Comparison of ENCODE assay signal across 8 cellular contexts in the genomic region with DNA sequence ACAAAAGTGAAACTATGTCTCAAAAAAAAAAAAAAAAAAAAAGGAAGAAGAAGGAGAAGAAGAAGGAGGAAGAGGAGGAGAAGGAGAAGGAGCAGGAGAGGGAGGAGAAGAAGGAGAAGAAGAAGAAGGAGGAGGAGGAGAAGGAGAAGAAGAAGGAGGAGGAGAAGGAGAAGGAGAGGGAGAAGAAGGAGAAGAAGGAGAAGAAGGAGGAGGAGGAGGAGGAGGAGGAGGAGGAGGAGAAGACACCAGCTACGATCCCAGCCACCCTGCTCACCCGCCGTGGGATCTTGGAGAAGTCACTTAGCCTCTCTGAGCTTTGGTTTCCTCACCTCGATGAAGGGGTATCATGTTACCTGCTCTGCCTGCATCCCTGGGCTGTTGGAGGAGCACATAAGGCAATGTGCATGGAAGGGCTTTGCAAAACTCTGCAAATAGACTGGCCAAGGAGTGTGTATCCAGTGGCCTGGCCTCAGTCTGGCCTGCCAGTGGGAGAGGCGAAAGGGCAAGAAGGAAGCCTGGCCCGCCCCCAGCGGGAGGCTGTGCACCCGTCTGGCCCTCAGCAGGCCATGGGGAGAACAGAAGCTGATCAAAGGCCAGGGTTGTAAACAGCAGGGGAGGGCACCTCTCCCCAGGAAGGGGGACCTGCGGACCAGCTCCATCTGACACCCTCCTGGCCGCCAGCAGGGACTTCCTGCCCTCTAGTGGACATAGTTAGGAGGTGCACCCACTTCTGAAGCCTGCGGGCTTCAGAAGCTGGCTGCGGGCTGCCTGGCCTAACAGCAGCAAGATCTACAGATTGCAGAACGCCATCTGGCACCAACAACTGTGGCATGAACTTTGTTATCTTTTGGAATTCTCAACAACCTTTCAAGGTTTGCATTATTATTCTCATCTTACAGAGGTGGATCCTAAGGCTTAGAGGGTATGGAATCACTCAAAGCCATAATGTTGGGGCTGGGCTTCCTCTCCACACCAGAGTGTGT. TPM values are rescaled to one million over a fixed set of nuclear protein-coding genes. Genes with fewer than 3 reads are reported as not detected.
DNase-seq lines count a peak whose midpoint lies in the region; ATAC-seq and TF ChIP-seq lines count a peak whose summit lies in the region.

No MANE protein-coding gene starts in this region.

- H3K27me3 ChIP-seq in KMS-11 (ENCODE audit: insufficient read depth, low read depth) (no peaks in the 10 kb centered on the region), OCI-LY1 (ENCODE audit: insufficient read depth, low read length) (no peaks in the 10 kb centered on the region; the same call in 1 of the 2 replicates)

- H3K9me2 ChIP-seq in OCI-LY1 (ENCODE audit: low read depth, low read length), result no peaks in the 10 kb centered on the region

- no peaks in the 10 kb centered on the region for H3F3A ChIP-seq in OCI-LY1 (ENCODE audit: insufficient read depth, low read length)

- peak overlapping the region; percentile 27; the same call in 1 of the 2 replicates for H2AFZ ChIP-seq in KMS-11 (ENCODE audit: low read depth)
- no peak overlapping the region for H2AFZ ChIP-seq in OCI-LY1 (ENCODE audit: low read length)

- no peaks in the 10 kb centered on the region for H3K9me3 ChIP-seq in OCI-LY1 (ENCODE audit: low read length)

- H3K27me3 Mint-ChIP-seq in natural killer cell (ENCODE audit: low read depth in 2 of 2), result peaks cover 8 to 29% of the 10 kb centered on the region in 2 donors

- intact Hi-C loops in natural killer cell (cut with micrococcal nuclease), result loop anchor here (1.0 to 5.0 kb wide), 3 partner anchors 48 to 131 kb away; no protein-coding TSS in a partner anchor

- H3K4me2 ChIP-seq in KMS-11, result peak overlapping the region; percentile 34; the same call in 1 of the 2 replicates
- H3K4me2 ChIP-seq in OCI-LY1 (ENCODE audit: low read length), result no peak overlapping the region

- TF ChIP-seq CTCF in GM12865 (IDR thresholded peaks at IDR 0.05; ENCODE audit: insufficient read depth, low read depth, low read length, missing control alignments), result peak; percentile 96
- peak; percentile 98 for TF ChIP-seq CTCF in KMS-11 (conservative IDR thresholded peaks at IDR 0.05; ENCODE audit: low read depth, low read length)
- peak; percentile 96 for TF ChIP-seq CTCF in OCI-LY1 (IDR thresholded peaks at IDR 0.05; ENCODE audit: low read length)
- peak; percentile 91 for TF ChIP-seq CTCF in natural killer cell (IDR thresholded peaks at IDR 0.05)

- peaks cover 46 to 60% of the 10 kb centered on the region in 2 donors for H3K4me1 Mint-ChIP-seq in natural killer cell

- ATAC-seq in esophagus mucosa, result peak; percentile 74
- peak; percentile 56 to 80 (median 62) for ATAC-seq in natural killer cell

- H3K9ac ChIP-seq in KMS-11 (no peak overlapping the region), OCI-LY1 (ENCODE audit: low read length) (no peak overlapping the region)

- no peaks in the 10 kb centered on the region for H3K9me3 Mint-ChIP-seq in natural killer cell

- no peaks in the 10 kb centered on the region for H4K20me1 ChIP-seq in KMS-11 (ENCODE audit: insufficient read depth)
- H4K20me1 ChIP-seq in OCI-LY1 (ENCODE audit: insufficient read depth, low read length), result no peaks in the 10 kb centered on the region

- H3K4me3 Mint-ChIP-seq in natural killer cell, result no peak overlapping the region

- DNase-seq in GM12865 (ENCODE audit: low read depth) (peak; percentile 82), natural killer cell (peak; percentile 59), stromal cell of bone marrow (ENCODE audit: low read depth) (peak; percentile 26), amniotic stem cell (lab: John Stamatoyannopoulos, UW) (no peak)
- DNase-seq in activated CD8-positive, alpha-beta memory T cell treated with anti-CD3 and anti-CD28 coated beads, Interleukin-2, amount 50 U/mL, for 48 hours, result peak; percentile 77

- peaks cover 36% of the 10 kb centered on the region for H3K4me1 ChIP-seq in KMS-11 (ENCODE audit: low read depth, poor library complexity, severe bottlenecking)
- H3K4me1 ChIP-seq in OCI-LY1 (ENCODE audit: insufficient read depth, low read length, severe bottlenecking), result no peaks in the 10 kb centered on the region

- H3K36me3 ChIP-seq in KMS-11 (ENCODE audit: insufficient read depth), result no peaks in the 10 kb centered on the region
- no peaks in the 10 kb centered on the region for H3K36me3 ChIP-seq in OCI-LY1 (ENCODE audit: insufficient read depth, low read length)

- no peak overlapping the region for H3K4me3 ChIP-seq in GM12865 (ENCODE audit: low read depth, low read length)
- no peak overlapping the region for H3K4me3 ChIP-seq in KMS-11 (IDR thresholded peaks at IDR 0.05; ENCODE audit: insufficient read depth, low read depth, low read length)
- H3K4me3 ChIP-seq in OCI-LY1 (ENCODE audit: low read depth, low read length, poor library complexity, severe bottlenecking), result no peak overlapping the region

- H3K36me3 Mint-ChIP-seq in natural killer cell, result no peaks in the 10 kb centered on the region

- H3K27ac ChIP-seq in KMS-11, result no peak overlapping the region
- H3K27ac ChIP-seq in OCI-LY1 (ENCODE audit: low read depth, low read length, poor library complexity, severe bottlenecking), result no peak overlapping the region

- peak overlapping the region in 1 of 2 donors; percentile 83 for H3K27ac Mint-ChIP-seq in natural killer cell

- no peaks in the 10 kb centered on the region for H3K79me2 ChIP-seq in KMS-11 (ENCODE audit: insufficient read depth, low read depth)
- no peaks in the 10 kb centered on the region for H3K79me2 ChIP-seq in OCI-LY1 (ENCODE audit: insufficient read depth, low read length)

RNA-seq across cellular contexts. Expression of a gene that starts 19.2 kb away (rescaled TPM):
- total RNA-seq in esophagus mucosa, result 3.5 TPM
- 1 to 10 TPM; 1.9 to 5.3 (median 4.0) TPM for total RNA-seq in natural killer cell

RNA-seq across cellular contexts. Expression of a gene that starts 29.4 kb away (rescaled TPM):
- total RNA-seq in esophagus mucosa (2.1 TPM), natural killer cell (under 1 TPM in 2 of 3 donors, not detected in 1; 0.09 to 0.13 TPM)
